Comparison of ENCODE assay signal across 9 cellular contexts in the genomic region with DNA sequence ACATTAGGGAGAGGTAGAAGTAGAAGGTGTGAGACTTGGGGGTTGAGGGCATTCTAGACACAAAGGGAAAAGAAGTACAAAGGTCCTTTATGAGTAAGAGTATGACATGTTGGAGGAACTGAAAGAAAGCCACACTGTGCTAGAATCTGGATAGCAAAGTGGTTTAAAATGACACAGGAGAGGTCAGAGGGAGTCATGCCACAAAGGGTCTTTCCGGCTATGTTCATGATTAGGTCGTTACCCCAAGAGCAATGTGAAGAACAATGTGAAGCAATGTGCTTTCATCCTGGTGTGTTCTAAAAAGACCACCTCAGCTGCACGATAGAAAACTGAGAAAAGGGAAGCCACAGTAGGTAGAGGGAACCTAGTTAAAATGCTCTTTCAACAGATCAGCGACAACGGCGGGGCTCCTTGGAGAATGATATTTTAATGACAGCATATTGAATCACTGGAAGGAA. TPM values are rescaled to one million over a fixed set of nuclear protein-coding genes. Genes with fewer than 3 reads are reported as not detected.
DNase-seq lines count a peak whose midpoint lies in the region; ATAC-seq and TF ChIP-seq lines count a peak whose summit lies in the region.
"Had no signal": no experiment of that assay in that cellular context is flagged by ENCODE, and none has a peak within 500 bp of the region (broad histone marks: within the 10 kb centered on the region; RNA-seq: fewer than 3 reads in every experiment).

No MANE protein-coding gene starts in this region.

- H4K20me1 ChIP-seq in OCI-LY7 (ENCODE audit: insufficient read depth, low read length) (no peaks in the 10 kb centered on the region), smooth muscle cell (ENCODE audit: low read depth) (no peaks in the 10 kb centered on the region)

- no peak overlapping the region for H3K4me3 ChIP-seq in mucosa of descending colon
- no peak overlapping the region for H3K4me3 ChIP-seq in OCI-LY7 (ENCODE audit: low read depth, low read length, poor library complexity, severe bottlenecking)
- no peak overlapping the region for H3K4me3 ChIP-seq in gastrocnemius medialis
- no peak overlapping the region for H3K4me3 ChIP-seq in smooth muscle cell
- H3K4me3 ChIP-seq: SK-N-MC had no signal

- intact Hi-C loops in mucosa of descending colon (cut with DNase I, micrococcal nuclease) = no loop called here
- intact Hi-C loops in OCI-LY7 (cut with micrococcal nuclease; ENCODE audit: unreplicated experiment) = no loop called here
- intact Hi-C loops in gastrocnemius medialis (cut with DNase I; ENCODE audit: low total_unique reads) = no loop called here

- peaks cover 15% of the 10 kb centered on the region for H3K4me1 ChIP-seq in mucosa of descending colon (ENCODE audit: low read depth)
- H3K4me1 ChIP-seq in OCI-LY7 (ENCODE audit: insufficient read depth, low read length, poor library complexity, severe bottlenecking) = no peaks in the 10 kb centered on the region
- H3K4me1 ChIP-seq in gastrocnemius medialis = peaks cover 0 to 12% of the 10 kb centered on the region in 2 donors
- H3K4me1 ChIP-seq in smooth muscle cell (ENCODE audit: low read depth) = no peaks in the 10 kb centered on the region

- CTCF ChIA-PET in OCI-LY7 (lab: Charles Lee; ENCODE audit: unreplicated experiment) = no interaction called here

- in situ Hi-C loops in gastrocnemius medialis (cut with MboI; ENCODE audit: low sequenced_read_pairs in 4 of 4) = no loop called here

- TF ChIP-seq CTCF in mucosa of descending colon (IDR thresholded peaks at IDR 0.05) = no peak
- TF ChIP-seq CTCF in OCI-LY7 (conservative IDR thresholded peaks at IDR 0.05; ENCODE audit: low read length) = no peak
- no peak for TF ChIP-seq CTCF in gastrocnemius medialis (IDR thresholded peaks at IDR 0.05 in 4 of 5, conservative IDR thresholded peaks at IDR 0.05 in 1 of 5)
- no peak for TF ChIP-seq CTCF in smooth muscle cell (IDR thresholded peaks at IDR 0.05; ENCODE audit: borderline replicate concordance, insufficient read depth, poor library complexity, severe bottlenecking)

- H3K9me2 ChIP-seq in OCI-LY7 (ENCODE audit: insufficient read depth, low read length) = no peaks in the 10 kb centered on the region

- DNase-seq in LHCN-M2 (ENCODE audit: low read depth) = peak; percentile 17
- DNase-seq in mucosa of descending colon = no peak
- DNase-seq in OCI-LY7 (ENCODE audit: low spot score) = no peak
- DNase-seq in gastrocnemius medialis = no peak
- no peak for DNase-seq in smooth muscle cell (lab: John Stamatoyannopoulos, UW; ENCODE audit: unreplicated experiment)
- no peak for DNase-seq in NCI-H82 treated with DMSO at 0.1 percent for 48 hours (lab: John Stamatoyannopoulos, UW; ENCODE audit: unreplicated experiment)

- BruUV-seq in OCI-LY7 (replicated peaks; lab: Mats Ljungman, UMichigan) = no TSS peak

- POLR2A ChIA-PET in OCI-LY7 (lab: Charles Lee) = interaction anchor here (0.8 kb wide), 1 partner anchor 208 kb away, joined by 4 read pairs; no protein-coding TSS in a partner anchor

- no peak overlapping the region for H3K4me2 ChIP-seq in OCI-LY7 (ENCODE audit: low read length)
- H3K4me2 ChIP-seq in smooth muscle cell = no peak overlapping the region

- WGBS in smooth muscle cell (ENCODE audit: low lambda C conversion rate) = 96% methylated on average over 6 of the region's 6 CpGs

- H3F3A ChIP-seq in smooth muscle cell (ENCODE audit: low read depth) = no peaks in the 10 kb centered on the region

- H3K27me3 ChIP-seq in gastrocnemius medialis (no peaks in the 10 kb centered on the region), smooth muscle cell (ENCODE audit: low read depth) (no peaks in the 10 kb centered on the region)

- no peak overlapping the region for H3K27ac ChIP-seq in OCI-LY7 (ENCODE audit: low read depth, low read length, poor library complexity, severe bottlenecking)
- no peak overlapping the region for H3K27ac ChIP-seq in gastrocnemius medialis
- H3K27ac ChIP-seq in smooth muscle cell (ENCODE audit: low read depth) = no peak overlapping the region
- H3K27ac ChIP-seq: SK-N-MC had no signal

- H3K36me3 ChIP-seq in mucosa of descending colon (ENCODE audit: low read depth) (no peaks in the 10 kb centered on the region), OCI-LY7 (ENCODE audit: insufficient read depth, low read length) (no peaks in the 10 kb centered on the region), gastrocnemius medialis (peaks cover 0 to 18% of the 10 kb centered on the region in 2 donors), smooth muscle cell (ENCODE audit: low read depth) (peaks cover 3% of the 10 kb centered on the region)

- H2AFZ ChIP-seq in OCI-LY7 (ENCODE audit: low read length) (no peak overlapping the region), smooth muscle cell (ENCODE audit: low read depth) (no peak overlapping the region)

- H3K79me2 ChIP-seq in OCI-LY7 (ENCODE audit: insufficient read depth, low read depth, low read length) = no peaks in the 10 kb centered on the region
- H3K79me2 ChIP-seq in smooth muscle cell (ENCODE audit: low read depth) = peaks cover 5% of the 10 kb centered on the region

- TF ChIP-seq POLR2A in gastrocnemius medialis (IDR thresholded peaks at IDR 0.05) = no peak

- H3K9me3 ChIP-seq in mucosa of descending colon (no peaks in the 10 kb centered on the region), OCI-LY7 (ENCODE audit: low read length) (no peaks in the 10 kb centered on the region), gastrocnemius medialis (no peaks in the 10 kb centered on the region), smooth muscle cell (replicated peaks; ENCODE audit: low read depth) (no peaks in the 10 kb centered on the region)

- ATAC-seq in GM18867 (IDR thresholded peaks at IDR 0.05; ENCODE audit: unreplicated experiment) (peak; percentile 91), HG02571 (IDR thresholded peaks at IDR 0.05; ENCODE audit: unreplicated experiment) (peak; percentile 91), mucosa of descending colon (peak; percentile 91), gastrocnemius medialis (no peak)

- no peak overlapping the region for H3K9ac ChIP-seq in smooth muscle cell (ENCODE audit: low read depth)

RNA-seq across cellular contexts. Expression of a gene that starts 29.2 kb away (rescaled TPM):
- total RNA-seq in LHCN-M2 (2014; rRNA removed) (20.1 and 32.0 TPM in 2 replicates), mucosa of descending colon (100 to 1,000 TPM in 2 of 3 donors, 10 to 100 TPM in 1; 69.5 to 142 (median 123) TPM), OCI-LY7 (2022) (1.1 and 1.8 TPM in 2 replicates), gastrocnemius medialis (10 to 100 TPM in 2 of 4 donors, 1 to 10 TPM in 2; 6.9 to 15.3 (median 9.5) TPM), smooth muscle cell (45.0 and 55.9 TPM in 2 replicates)
- 12.7 TPM for polyA plus RNA-seq in LHCN-M2 (2012)
- total RNA-seq in OCI-LY7 (2014; rRNA removed; shearing (Covaris generic)) = 0.03 TPM in 1 of 2 replicates, not detected in the other
- 47.4 and 48.0 TPM in 2 replicates for polyA plus RNA-seq in smooth muscle cell

Comparison
In these comparisons a context has a peak if more than half of its experiments do, and no peak if none do; other contexts are left out.
1. ATAC-seq: peak in GM18867 (single experiment), HG02571 (single experiment) and mucosa of descending colon (single experiment); none in gastrocnemius medialis (0 of 2).